Comparison of ENCODE assay signal across 11 cellular contexts in genomic region chr7:24982917-24983316, GRCh38. TPM values are rescaled to one million over a fixed set of nuclear protein-coding genes. Genes with fewer than 3 reads are reported as not detected.
DNase-seq lines count a peak whose midpoint lies in the region; ATAC-seq, FAIRE-seq and TF ChIP-seq lines count a peak whose summit lies in the region.
"Had no signal": no experiment of that assay in that cellular context is flagged by ENCODE, and none has a peak within 500 bp of the region (broad histone marks: within the 10 kb centered on the region; RNA-seq: fewer than 3 reads in every experiment).

No MANE protein-coding gene starts in this region.

- H3K27me3 Mint-ChIP-seq in CD4-positive, CD25-positive, alpha-beta regulatory T cell = peaks cover 10% of the 10 kb centered on the region
- H3K27me3 Mint-ChIP-seq in effector memory CD8-positive, alpha-beta T cell = no peaks in the 10 kb centered on the region
- H3K27me3 Mint-ChIP-seq in activated CD8-positive, alpha-beta memory T cell treated with anti-CD3 and anti-CD28 coated beads, Interleukin-2, amount 10 ng/mL, durations not matched to agents 7 days and 5 days = peaks cover 6% of the 10 kb centered on the region

- FAIRE-seq in keratinocyte (lab: Jason Lieb, UNC) = no peak

- dilution Hi-C loops in keratinocyte (cut with MboI; ENCODE audit: extremely low pct_ligation_motif_present, low sequenced_read_pairs) = no loop called here

- peak overlapping the region; percentile 29 to 100 (median 94) for H3K4me3 Mint-ChIP-seq in CD4-positive, CD25-positive, alpha-beta regulatory T cell
- H3K4me3 Mint-ChIP-seq in effector memory CD8-positive, alpha-beta T cell = no peak overlapping the region
- H3K4me3 Mint-ChIP-seq in activated CD8-positive, alpha-beta memory T cell treated with anti-CD3 and anti-CD28 coated beads, Interleukin-2, amount 10 ng/mL, durations not matched to agents 7 days and 5 days = no peak overlapping the region

- no peak for ATAC-seq in CD4-positive, CD25-positive, alpha-beta regulatory T cell (ENCODE audit: low read depth in 2 of 2)
- ATAC-seq in RWPE2 (ENCODE audit: low read depth) = no peak
- no peak for ATAC-seq in effector memory CD8-positive, alpha-beta T cell (replicated peaks)
- no peak for ATAC-seq in activated CD8-positive, alpha-beta memory T cell treated with anti-CD3 and anti-CD28 coated beads, Interleukin-2, amount 10 ng/mL, durations not matched to agents 7 days and 5 days

- no peak overlapping the region for H3K4me3 ChIP-seq in CD4-positive, CD25-positive, alpha-beta regulatory T cell (ENCODE audit: low read depth, low read length)
- H3K4me3 ChIP-seq in RWPE2 (ENCODE audit: severe bottlenecking) (no peak overlapping the region), keratinocyte (ENCODE audit: control insufficient read depth in 2 of 3, extremely low read depth in 1 of 3, insufficient read depth in 2 of 3, low read depth in 1 of 3, low read length in 3 of 3) (no peak overlapping the region)
- H3K4me3 ChIP-seq: SJSA1 had no signal

- H3K4me1 ChIP-seq in CD4-positive, CD25-positive, alpha-beta regulatory T cell (ENCODE audit: control insufficient read depth, insufficient read depth, low read length, poor library complexity, severe bottlenecking) = peaks cover 29% of the 10 kb centered on the region
- H3K4me1 ChIP-seq in RWPE2 (ENCODE audit: insufficient read depth, poor library complexity, severe bottlenecking) (peaks cover 8% of the 10 kb centered on the region), keratinocyte (ENCODE audit: control insufficient read depth, extremely low read depth, insufficient read depth, low read length) (peaks cover 26% of the 10 kb centered on the region)

- no peak overlapping the region for H3K9ac ChIP-seq in keratinocyte (ENCODE audit: control insufficient read depth, extremely low read depth, insufficient read depth, low read length)

- H3K36me3 ChIP-seq in CD4-positive, CD25-positive, alpha-beta regulatory T cell (ENCODE audit: control insufficient read depth, insufficient read depth, low read length) = no peaks in the 10 kb centered on the region
- no peaks in the 10 kb centered on the region; the same call in 1 of the 2 replicates for H3K36me3 ChIP-seq in RWPE2 (ENCODE audit: low read depth)
- H3K36me3 ChIP-seq in keratinocyte (ENCODE audit: control insufficient read depth in 2 of 2, extremely low read depth in 1 of 2, insufficient read depth in 2 of 2, low read length in 2 of 2) = no peaks in the 10 kb centered on the region

- peak overlapping the region in 1 of 3 donors; percentile 7 for H3K27ac Mint-ChIP-seq in CD4-positive, CD25-positive, alpha-beta regulatory T cell
- H3K27ac Mint-ChIP-seq in effector memory CD8-positive, alpha-beta T cell = no peak overlapping the region
- H3K27ac Mint-ChIP-seq in activated CD8-positive, alpha-beta memory T cell treated with anti-CD3 and anti-CD28 coated beads, Interleukin-2, amount 10 ng/mL, durations not matched to agents 7 days and 5 days = no peak overlapping the region

- H3K36me3 Mint-ChIP-seq in CD4-positive, CD25-positive, alpha-beta regulatory T cell = no peaks in the 10 kb centered on the region
- peaks cover 10% of the 10 kb centered on the region for H3K36me3 Mint-ChIP-seq in effector memory CD8-positive, alpha-beta T cell (ENCODE audit: insufficient read depth)
- peaks cover 10% of the 10 kb centered on the region for H3K36me3 Mint-ChIP-seq in activated CD8-positive, alpha-beta memory T cell treated with anti-CD3 and anti-CD28 coated beads, Interleukin-2, amount 10 ng/mL, durations not matched to agents 7 days and 5 days

- peaks cover 20% of the 10 kb centered on the region for H3K79me2 ChIP-seq in keratinocyte (ENCODE audit: control insufficient read depth, insufficient read depth, low read length)

- no peaks in the 10 kb centered on the region for H3K9me1 ChIP-seq in keratinocyte (ENCODE audit: control insufficient read depth, extremely low read depth, insufficient read depth, low read length)

- TF ChIP-seq CTCF in GM13976 (IDR thresholded peaks at IDR 0.05; ENCODE audit: borderline replicate concordance, control extremely low read depth, extremely low read depth, insufficient read depth, missing control alignments) (peak; percentile 10), RWPE2 (IDR thresholded peaks at IDR 0.05; ENCODE audit: poor library complexity, severe bottlenecking) (peak; percentile 26), keratinocyte (optimal IDR thresholded peaks at IDR 0.05 in 1 of 3, IDR thresholded peaks at IDR 0.05 in 1 of 3, conservative IDR thresholded peaks at IDR 0.05 in 1 of 3; ENCODE audit: extremely low read depth in 1 of 3, insufficient read depth in 2 of 3, low read length in 3 of 3) (peak; percentile 43 to 52 (median 48))

- DNase-seq in CD4-positive, CD25-positive, alpha-beta regulatory T cell = no peak
- DNase-seq in GM13976 (ENCODE audit: low spot score) (no peak), RWPE2 (ENCODE audit: low spot score) (no peak), keratinocyte (ENCODE audit: low read depth, low spot score) (no peak), NCI-H2171 (lab: John Stamatoyannopoulos, UW) (no peak)
- DNase-seq in effector memory CD8-positive, alpha-beta T cell = no peak
- no peak for DNase-seq in activated CD8-positive, alpha-beta memory T cell treated with anti-CD3 and anti-CD28 coated beads, Interleukin-2, amount 10 ng/mL, durations not matched to agents 7 days and 5 days
- DNase-seq: activated CD8-positive, alpha-beta memory T cell treated with anti-CD3 and anti-CD28 coated beads, Interleukin-2, amount 50 U/mL, for 48 hours; cerebellar nuclear complex; NCI-H1930 had no signal

- H3K9me3 Mint-ChIP-seq in CD4-positive, CD25-positive, alpha-beta regulatory T cell = peaks cover 0 to 2% (median 0%) of the 10 kb centered on the region in 7 donors
- H3K9me3 Mint-ChIP-seq in effector memory CD8-positive, alpha-beta T cell = no peaks in the 10 kb centered on the region
- no peaks in the 10 kb centered on the region for H3K9me3 Mint-ChIP-seq in activated CD8-positive, alpha-beta memory T cell treated with anti-CD3 and anti-CD28 coated beads, Interleukin-2, amount 10 ng/mL, durations not matched to agents 7 days and 5 days (ENCODE audit: low read depth)

- CTCF ChIA-PET in activated CD8-positive, alpha-beta memory T cell treated with anti-CD3 and anti-CD28 coated beads, Interleukin-2, amount 10 ng/mL, durations not matched to agents 7 days and 5 days (lab: Charles Lee) = interaction anchor here (1.5 to 9.1 kb wide), 7 partner anchors 46 to 161 kb away, joined by 5 to 90 read pairs (median 13); no protein-coding TSS in a partner anchor

- no peaks in the 10 kb centered on the region for H3K9me3 ChIP-seq in CD4-positive, CD25-positive, alpha-beta regulatory T cell (ENCODE audit: control insufficient read depth in 2 of 2, low read length in 2 of 2)
- H3K9me3 ChIP-seq in RWPE2 (ENCODE audit: severe bottlenecking) (no peaks in the 10 kb centered on the region), keratinocyte (ENCODE audit: control insufficient read depth, low read depth, low read length) (no peaks in the 10 kb centered on the region)
- H3K9me3 ChIP-seq: SJSA1 had no signal

- H4K20me1 ChIP-seq in keratinocyte (ENCODE audit: control insufficient read depth, extremely low read depth, insufficient read depth, low read length) = no peaks in the 10 kb centered on the region

- in situ Hi-C loops in GM13976 (cut with MboI; ENCODE audit: low sequenced_read_pairs, unreplicated experiment) = loop anchor here (10.0 kb wide), 2 partner anchors 82 to 158 kb away; no protein-coding TSS in a partner anchor

- no peak overlapping the region for H3K27ac ChIP-seq in CD4-positive, CD25-positive, alpha-beta regulatory T cell (ENCODE audit: insufficient read depth, low read length, poor library complexity, severe bottlenecking)
- no peak overlapping the region for H3K27ac ChIP-seq in RWPE2 (ENCODE audit: poor library complexity, severe bottlenecking)
- H3K27ac ChIP-seq in keratinocyte (ENCODE audit: control insufficient read depth, insufficient read depth, low read length) = no peak overlapping the region
- H3K27ac ChIP-seq: SJSA1 had no signal

- H2AFZ ChIP-seq in keratinocyte (ENCODE audit: control insufficient read depth, low read length) = no peak overlapping the region

- no peak overlapping the region for H3K4me2 ChIP-seq in keratinocyte (ENCODE audit: control insufficient read depth, extremely low read depth, insufficient read depth, low read depth, low read length)

- no peaks in the 10 kb centered on the region for H3K27me3 ChIP-seq in CD4-positive, CD25-positive, alpha-beta regulatory T cell (ENCODE audit: control insufficient read depth, insufficient read depth, low read length)
- no peaks in the 10 kb centered on the region for H3K27me3 ChIP-seq in RWPE2 (ENCODE audit: insufficient read depth, poor library complexity, severe bottlenecking)
- H3K27me3 ChIP-seq in keratinocyte (ENCODE audit: control insufficient read depth, extremely low read depth, insufficient read depth, low read length) = no peaks in the 10 kb centered on the region
- H3K27me3 ChIP-seq: SJSA1 had no signal

- H3K4me1 Mint-ChIP-seq in CD4-positive, CD25-positive, alpha-beta regulatory T cell = peaks cover 13 to 42% (median 26%) of the 10 kb centered on the region in 4 donors
- peaks cover 23 to 37% of the 10 kb centered on the region in 2 donors for H3K4me1 Mint-ChIP-seq in effector memory CD8-positive, alpha-beta T cell (ENCODE audit: low read depth in 2 of 2)
- peaks cover 30% of the 10 kb centered on the region for H3K4me1 Mint-ChIP-seq in activated CD8-positive, alpha-beta memory T cell treated with anti-CD3 and anti-CD28 coated beads, Interleukin-2, amount 10 ng/mL, durations not matched to agents 7 days and 5 days

RNA-seq across cellular contexts. Expression of gene OSBPL3, which starts 2.9 kb away (rescaled TPM):
- 43.0 TPM for total RNA-seq in CD4-positive, CD25-positive, alpha-beta regulatory T cell
- 10 to 100 TPM in 2 of 4 donors, 1 to 10 TPM in 2; 9.1 to 14.5 (median 11.9) TPM for polyA plus RNA-seq in CD4-positive, CD25-positive, alpha-beta regulatory T cell
- 18.3 to 36.3 TPM (median 34.0 TPM) in 3 replicates for polyA plus RNA-seq in keratinocyte
- 57.0 TPM for polyA plus RNA-seq in keratinocyte (2011; ENCODE audit: low read depth)
- polyA plus RNA-seq in keratinocyte (2011; cell fraction: cytosol; rRNA removed) = 14.4 and 26.5 TPM in 2 replicates
- polyA plus RNA-seq in keratinocyte (2011; cell fraction: nucleus; rRNA removed) = 66.2 and 74.1 TPM in 2 replicates
- polyA plus RNA-seq in keratinocyte (2012; ENCODE audit: low replicate concordance) = 17.2 and 26.3 TPM in 2 replicates
- polyA minus RNA-seq in keratinocyte = 18.6 to 45.3 TPM (median 25.7 TPM) in 3 replicates
- 23.8 TPM for polyA minus RNA-seq in keratinocyte (2011; cell fraction: cytosol; rRNA and poly(A)+ RNA removed)
- polyA minus RNA-seq in keratinocyte (2011; cell fraction: nucleus; rRNA and poly(A)+ RNA removed) = 42.8 and 66.2 TPM in 2 replicates
- 100 to 1,000 TPM in 1 of 2 experiments, 10 to 100 TPM in 1; 98.3 to 133 TPM for total RNA-seq in activated CD8-positive, alpha-beta memory T cell treated with anti-CD3 and anti-CD28 coated beads, Interleukin-2, amount 10 ng/mL, durations not matched to agents 7 days and 5 days

Comparison
In these comparisons a context has a peak if more than half of its experiments do, and no peak if none do; other contexts are left out.
1. H3K4me3 Mint-ChIP-seq: peak in CD4-positive, CD25-positive, alpha-beta regulatory T cell (4 of 4); none in effector memory CD8-positive, alpha-beta T cell (0 of 2) and activated CD8-positive, alpha-beta memory T cell treated with anti-CD3 and anti-CD28 coated beads, Interleukin-2, amount 10 ng/mL, durations not matched to agents 7 days and 5 days (single experiment).
2. Peak in every context shown above with its lines, with median percentiles within 50 percentile points of each other: CTCF ChIP-seq.